ENCODE assay signal across 16 cellular contexts in genomic region chr2:129129087-129129486, GRCh38.
DNase-seq lines count a peak whose midpoint lies in the region; ATAC-seq, FAIRE-seq and TF ChIP-seq lines count a peak whose summit lies in the region.
"Had no signal": no experiment of that assay in that cellular context is flagged by ENCODE, and none has a peak within 500 bp of the region (broad histone marks: within the 10 kb centered on the region; RNA-seq: fewer than 3 reads in every experiment).

No MANE protein-coding gene starts in this region.

- H3K4me3 ChIP-seq in bronchial epithelial cell (ENCODE audit: low read depth, low read length): no peak overlapping the region
- H3K4me3 ChIP-seq in pancreas: no peak overlapping the region
- H3K4me3 ChIP-seq in right cardiac atrium (ENCODE audit: low read length): no peak overlapping the region
- H3K4me3 ChIP-seq in colonic mucosa: no peak overlapping the region
- H3K4me3 ChIP-seq: BLaER1, GM23338 had no signal

- H3K27ac ChIP-seq in pancreas (no peak overlapping the region), right cardiac atrium (ENCODE audit: low read length) (no peak overlapping the region), colonic mucosa (no peak overlapping the region)
- H3K27ac ChIP-seq: 22Rv1, BLaER1 had no signal

- WGBS in pancreas, 2 donors: 36 to 48% methylated on average over 4 of the region's 4 CpGs
- 59% methylated on average over 4 of the region's 4 CpGs for whole genome bisulfite sequencing in right cardiac atrium

- no peak for TF ChIP-seq CTCF in bronchial epithelial cell (IDR thresholded peaks at IDR 0.05; ENCODE audit: insufficient read depth, low read length, severe bottlenecking)
- TF ChIP-seq CTCF in pancreas (IDR thresholded peaks at IDR 0.05): no peak
- no peak for TF ChIP-seq CTCF in colonic mucosa (IDR thresholded peaks at IDR 0.05)

- H3K9ac ChIP-seq in colonic mucosa (ENCODE audit: low read depth in 2 of 2, low read length in 2 of 2): no peak overlapping the region
- H3K9ac ChIP-seq: BLaER1 had no signal

- H3K27me3 ChIP-seq in bronchial epithelial cell (ENCODE audit: control insufficient read depth, insufficient read depth, low read length): no peaks in the 10 kb centered on the region
- H3K27me3 ChIP-seq in pancreas: no peaks in the 10 kb centered on the region
- H3K27me3 ChIP-seq in right cardiac atrium (ENCODE audit: control insufficient read depth, insufficient read depth): no peaks in the 10 kb centered on the region
- H3K27me3 ChIP-seq in colonic mucosa: no peaks in the 10 kb centered on the region
- H3K27me3 ChIP-seq: BLaER1 had no signal

- no peaks in the 10 kb centered on the region for H3K9me3 ChIP-seq in pancreas
- no peaks in the 10 kb centered on the region for H3K9me3 ChIP-seq in right cardiac atrium (ENCODE audit: control insufficient read depth, low read length)
- H3K9me3 ChIP-seq in colonic mucosa: no peaks in the 10 kb centered on the region
- H3K9me3 ChIP-seq: Caco-2 had no signal

- peaks cover 13 to 39% (median 24%) of the 10 kb centered on the region in 3 donors for H3K4me1 ChIP-seq in pancreas
- no peaks in the 10 kb centered on the region for H3K4me1 ChIP-seq in right cardiac atrium (ENCODE audit: control insufficient read depth, insufficient read depth, low read length)
- H3K4me1 ChIP-seq in colonic mucosa: no peaks in the 10 kb centered on the region
- H3K4me1 ChIP-seq: BLaER1, Caco-2 had no signal

- no peak for FAIRE-seq in bronchial epithelial cell (lab: Jason Lieb, UNC)
- no peak for FAIRE-seq in pancreas (lab: Jason Lieb, UNC)
- FAIRE-seq in frontal cortex (lab: Jason Lieb, UNC): no peak

- DNase-seq in DMS79 (lab: John Stamatoyannopoulos, UW): peak; percentile 1
- no peak for DNase-seq in DMS79 treated with DMSO at 0.1 percent for 48 hours (lab: John Stamatoyannopoulos, UW)
- DNase-seq in bronchial epithelial cell (ENCODE audit: low read depth): peak; percentile 63
- DNase-seq in pancreas: no peak
- DNase-seq in right cardiac atrium: no peak
- no peak for DNase-seq in colonic mucosa
- DNase-seq in frontal cortex (ENCODE audit: low spot score in 2 of 2): no peak
- DNase-seq: AML-193; Caco-2; CD8-positive, alpha-beta memory T cell; H7; IMR-90 had no signal

- ATAC-seq in pancreas (peak; percentile 38 to 82 (median 68)), right cardiac atrium (no peak), HG03159 (IDR thresholded peaks at IDR 0.05; ENCODE audit: unreplicated experiment) (no peak)
- ATAC-seq: GM23338 had no signal

- no peaks in the 10 kb centered on the region for H3K36me3 ChIP-seq in bronchial epithelial cell (ENCODE audit: control insufficient read depth, insufficient read depth, low read length)
- no peaks in the 10 kb centered on the region for H3K36me3 ChIP-seq in pancreas
- no peaks in the 10 kb centered on the region for H3K36me3 ChIP-seq in colonic mucosa
- H3K36me3 ChIP-seq: BLaER1 had no signal

- intact Hi-C loops in pancreas (cut with DNase I): no loop called here
- intact Hi-C loops in right cardiac atrium (cut with DNase I): no loop called here
- intact Hi-C loops in colonic mucosa (cut with DNase I): no loop called here

Comparison
In these comparisons a context has a peak if more than half of its experiments do, and no peak if none do; other contexts are left out.
1. DNase-seq: peak in DMS79 (single experiment) and bronchial epithelial cell (single experiment); none in DMS79 treated with DMSO at 0.1 percent for 48 hours (single experiment), pancreas (0 of 6), right cardiac atrium (0 of 3), colonic mucosa (single experiment) and frontal cortex (0 of 2).
2. ATAC-seq: peak in pancreas (4 of 4); none in right cardiac atrium (0 of 2) and HG03159 (single experiment).